Comparison of ENCODE assay signal across 29 cellular contexts in genomic region chr3:170806141-170806540, GRCh38.
"Had no signal": no experiment of that assay in that cellular context is flagged by ENCODE, and none has a peak within 500 bp of the region (broad histone marks: within the 10 kb centered on the region; RNA-seq: fewer than 3 reads in every experiment).

No MANE protein-coding gene starts in this region.

- DNase-seq: hypothalamus; immature natural killer cell; kidney; left colon; left lung; naive B cell; natural killer cell; nephron progenitor cell; occipital lobe; ovary; stimulated activated CD4-positive, alpha-beta T cell treated with anti-CD3 and anti-CD28 coated beads, Interleukin-12 subunit alpha, Interleukin-12 subunit beta, amount 100 ng/mL, for 4 hours; stimulated activated CD4-positive, alpha-beta T cell treated with anti-CD3 and anti-CD28 coated beads, Interleukin-15, amount 100 ng/mL, for 24 hours; stimulated activated CD4-positive, alpha-beta T cell treated with anti-CD3 and anti-CD28 coated beads, Interleukin-2, amount 100 ng/mL, for 24 hours; stimulated activated CD4-positive, alpha-beta T cell treated with anti-CD3 and anti-CD28 coated beads, Interleukin-4, amount 100 ng/mL, for 1 hour; stimulated activated naive CD4-positive, alpha-beta T cell; tibial artery; trophoblast cell; upper lobe of right lung had no signal

- H3K36me3 Mint-ChIP-seq: immature natural killer cell, memory B cell, natural killer cell, neural progenitor cell had no signal

- H3K4me1 ChIP-seq: left lung, neural progenitor cell, right atrium auricular region, upper lobe of right lung had no signal

- H3K4me3 ChIP-seq: left lung, lung, neural progenitor cell, ovary, right atrium auricular region, skin epidermis, suprapubic skin, thoracic aorta, tibial artery, upper lobe of right lung had no signal

- H3K27me3 Mint-ChIP-seq: progenitor cell of endocrine pancreas had no signal

- H3K4me1 Mint-ChIP-seq: immature natural killer cell, memory B cell, naive B cell, natural killer cell had no signal

- H3K4me3 Mint-ChIP-seq: immature natural killer cell; memory B cell; naive B cell; natural killer cell; nephron progenitor cell; neural progenitor cell; stimulated activated naive CD8-positive, alpha-beta T cell treated with anti-CD3 and anti-CD28 coated beads, Interleukin-15, Interleukin-2, amounts not matched to agents 100 ng/mL and 50 ng/mL, for 24 hours had no signal

- H3K27me3 ChIP-seq: left lung, neural progenitor cell, ovary, right atrium auricular region, suprapubic skin, tibial artery, upper lobe of right lung had no signal

- ATAC-seq: left colon, left lung, natural killer cell, sciatic nerve, upper lobe of right lung had no signal

- H3K27ac ChIP-seq: left lung, neural progenitor cell, neutrophil, ovary, right atrium auricular region, skin epidermis, suprapubic skin, thoracic aorta, tibial artery, upper lobe of right lung had no signal

- H3K9me3 Mint-ChIP-seq: immature natural killer cell; natural killer cell; stimulated activated naive CD8-positive, alpha-beta T cell treated with anti-CD3 and anti-CD28 coated beads, Interleukin-15, Interleukin-2, amounts not matched to agents 100 ng/mL and 50 ng/mL, for 24 hours had no signal

- H3K27ac Mint-ChIP-seq: immature natural killer cell; memory B cell; naive B cell; natural killer cell; nephron progenitor cell; neural progenitor cell; progenitor cell of endocrine pancreas; stimulated activated naive CD8-positive, alpha-beta T cell treated with anti-CD3 and anti-CD28 coated beads, Interleukin-15, Interleukin-2, amounts not matched to agents 100 ng/mL and 50 ng/mL, for 24 hours had no signal

- H2AFZ ChIP-seq: neural progenitor cell had no signal

- H3K36me3 ChIP-seq: left lung, neural progenitor cell, neutrophil, ovary, right atrium auricular region, suprapubic skin, thoracic aorta, tibial artery, upper lobe of right lung had no signal
